In genomic region chr18:10354241-10354811, GRCh38 we compare ENCODE assay signal across 18 cellular contexts.
DNase-seq lines count a peak whose midpoint lies in the region; ATAC-seq and TF ChIP-seq lines count a peak whose summit lies in the region.
"Had no signal": no experiment of that assay in that cellular context is flagged by ENCODE, and none has a peak within 500 bp of the region (broad histone marks: within the 10 kb centered on the region; RNA-seq: fewer than 3 reads in every experiment).

No MANE protein-coding gene starts in this region.

- no peaks in the 10 kb centered on the region for H3K27me3 Mint-ChIP-seq in activated CD4-positive, alpha-beta memory T cell treated with anti-CD3 and anti-CD28 coated beads for 36 hours

- no peaks in the 10 kb centered on the region for H3K36me3 ChIP-seq in left ventricle myocardium inferior
- H3K36me3 ChIP-seq: brain microvascular endothelial cell, HAP-1 had no signal

- POLR2A ChIA-PET in activated CD4-positive, alpha-beta memory T cell treated with anti-CD3 and anti-CD28 coated beads for 36 hours (lab: Charles Lee) = no interaction called here

- no peaks in the 10 kb centered on the region for H3K4me1 Mint-ChIP-seq in activated CD4-positive, alpha-beta memory T cell treated with anti-CD3 and anti-CD28 coated beads for 36 hours (ENCODE audit: low read depth)

- CTCF ChIA-PET in activated CD4-positive, alpha-beta memory T cell treated with anti-CD3 and anti-CD28 coated beads for 36 hours (lab: Charles Lee) = no interaction called here

- no peaks in the 10 kb centered on the region for H3K27me3 ChIP-seq in left ventricle myocardium inferior (ENCODE audit: low read depth)
- H3K27me3 ChIP-seq: brain microvascular endothelial cell had no signal

- ATAC-seq in HG02981 (IDR thresholded peaks at IDR 0.05; ENCODE audit: unreplicated experiment) = no peak
- ATAC-seq: HepG2, WTC11 had no signal

- no peak for TF ChIP-seq CTCF in left ventricle myocardium inferior (IDR thresholded peaks at IDR 0.05; ENCODE audit: borderline replicate concordance)

- no peak overlapping the region for H3K4me3 ChIP-seq in left ventricle myocardium inferior
- H3K4me3 ChIP-seq: HAP-1 had no signal

- H3K36me3 Mint-ChIP-seq in activated CD4-positive, alpha-beta memory T cell treated with anti-CD3 and anti-CD28 coated beads for 36 hours = no peaks in the 10 kb centered on the region

- H3K9me3 Mint-ChIP-seq in activated CD4-positive, alpha-beta memory T cell treated with anti-CD3 and anti-CD28 coated beads for 36 hours = peaks cover 33% of the 10 kb centered on the region

- H3K4me3 Mint-ChIP-seq in activated CD4-positive, alpha-beta memory T cell treated with anti-CD3 and anti-CD28 coated beads for 36 hours = no peak overlapping the region
- H3K4me3 Mint-ChIP-seq: naive B cell, WTC11 had no signal

- peaks cover 37% of the 10 kb centered on the region for H3K4me1 ChIP-seq in left ventricle myocardium inferior

- intact Hi-C loops in left ventricle myocardium inferior (cut with micrococcal nuclease) = loop anchor here (10.0 kb wide), 1 partner anchor 50 kb away; no protein-coding TSS in a partner anchor
- intact Hi-C loops in activated CD4-positive, alpha-beta memory T cell treated with anti-CD3 and anti-CD28 coated beads for 36 hours (cut with micrococcal nuclease) = no loop called here

- DNase-seq in AG20443 (ENCODE audit: low spot score) (peak; percentile 35), left ventricle myocardium inferior (no peak), putamen (ENCODE audit: low spot score) (peak; percentile 65), NCI-H82 treated with DMSO at 0.1 percent for 48 hours (lab: John Stamatoyannopoulos, UW; ENCODE audit: unreplicated experiment) (no peak)
- no peak for DNase-seq in activated CD4-positive, alpha-beta memory T cell treated with anti-CD3 and anti-CD28 coated beads for 36 hours
- no peak for DNase-seq in activated naive CD4-positive, alpha-beta T cell treated with Interleukin-2 at 50 U/mL for 16 hours
- DNase-seq: activated T-cell treated with anti-CD3 and anti-CD28 coated beads, Interleukin-2, amount 50 U/mL, for 48 hours; naive B cell; NCI-H1105; NCI-H774; stimulated activated CD4-positive, alpha-beta T cell treated with anti-CD3 and anti-CD28 coated beads, Interleukin-12 subunit alpha, Interleukin-12 subunit beta, amount 100 ng/mL, for 4 hours had no signal

- no peak overlapping the region for H3K27ac Mint-ChIP-seq in activated CD4-positive, alpha-beta memory T cell treated with anti-CD3 and anti-CD28 coated beads for 36 hours
- H3K27ac Mint-ChIP-seq: naive B cell, WTC11 had no signal

- H3K9me3 ChIP-seq in left ventricle myocardium inferior (replicated peaks) = peaks cover 11% of the 10 kb centered on the region
- H3K9me3 ChIP-seq: HAP-1 had no signal

- H3K27ac ChIP-seq in angular gyrus (ENCODE audit: low read depth, low read length) (peak overlapping the region; percentile 5), left ventricle myocardium inferior (replicated peaks) (peak overlapping the region; percentile 79)
- H3K27ac ChIP-seq: brain microvascular endothelial cell, epithelial cell of prostate had no signal

Comparison
In these comparisons a context has a peak if more than half of its experiments do, and no peak if none do; other contexts are left out.
1. DNase-seq: peak in AG20443 (single experiment) and putamen (single experiment); none in left ventricle myocardium inferior (single experiment), activated CD4-positive, alpha-beta memory T cell treated with anti-CD3 and anti-CD28 coated beads for 36 hours (single experiment), activated naive CD4-positive, alpha-beta T cell treated with Interleukin-2 at 50 U/mL for 16 hours (single experiment) and NCI-H82 treated with DMSO at 0.1 percent for 48 hours (single experiment).